ENCODE assay signal across 10 cellular contexts in the genomic region with DNA sequence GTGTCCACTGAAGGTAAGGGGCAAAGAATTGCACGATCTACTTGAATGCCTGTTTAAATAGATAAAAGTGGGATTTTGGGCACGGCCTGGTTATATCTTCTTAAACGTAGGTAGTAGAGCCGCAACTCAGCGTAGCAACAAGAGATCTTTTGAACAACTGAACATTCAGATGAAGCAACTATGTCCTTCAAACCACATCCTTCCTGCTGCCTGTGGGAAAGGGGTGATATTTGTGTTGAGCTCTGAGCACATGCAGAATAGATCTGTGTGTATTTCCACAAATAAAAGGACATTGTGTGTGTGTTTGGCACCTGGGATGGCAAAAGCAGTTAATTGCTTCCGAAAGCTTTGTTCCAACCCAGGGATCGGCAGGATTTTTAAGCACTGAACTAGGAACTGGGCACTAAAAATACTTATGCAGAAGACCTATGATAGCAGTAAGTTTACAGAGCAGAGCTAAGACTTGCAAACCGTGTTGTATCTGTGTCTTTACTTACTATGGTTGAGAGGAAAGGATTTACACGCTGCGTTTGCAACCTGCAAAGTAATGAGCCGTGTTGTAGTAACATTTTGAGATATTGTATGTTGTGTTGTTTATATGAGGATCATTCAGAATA.
DNase-seq lines count a peak whose midpoint lies in the region; ATAC-seq and TF ChIP-seq lines count a peak whose summit lies in the region.
"Had no signal": no experiment of that assay in that cellular context is flagged by ENCODE, and none has a peak within 500 bp of the region (broad histone marks: within the 10 kb centered on the region; RNA-seq: fewer than 3 reads in every experiment).

No MANE protein-coding gene starts in this region.

- H3K4me1 ChIP-seq in spleen = peaks cover 0 to 60% (median 17%) of the 10 kb centered on the region in 6 donors

- TF ChIP-seq CTCF in spleen (IDR thresholded peaks at IDR 0.05 in 8 of 11, conservative IDR thresholded peaks at IDR 0.05 in 3 of 11) = no peak
- TF ChIP-seq CTCF in chondrocyte (IDR thresholded peaks at IDR 0.05) = no peak

- intact Hi-C loops in spleen (cut with DNase I; ENCODE audit: low total_unique reads) = no loop called here

- no peaks in the 10 kb centered on the region for H3K9me3 Mint-ChIP-seq in chondrocyte (ENCODE audit: low read depth)

- peak; percentile 32 for DNase-seq in ELR (ENCODE audit: low read depth)
- peak in 4 of 5 donors; percentile 8 to 90 (median 32) for DNase-seq in T-helper 1 cell
- DNase-seq in activated gamma-delta T cell treated with anti-CD3 and anti-CD28 coated beads, Interleukin-2, amount 50 U/mL, for 16 hours (ENCODE audit: low read depth) = peak; percentile 29
- DNase-seq in spleen = no peak
- DNase-seq in G401 (ENCODE audit: low spot score) = no peak
- DNase-seq in SHP77 (lab: John Stamatoyannopoulos, UW) = no peak
- DNase-seq in chondrocyte (ENCODE audit: low spot score) = no peak
- DNase-seq: NCI-H774, substantia nigra had no signal

- H3K27ac ChIP-seq in spleen = peak overlapping the region; percentile 39 to 87 (median 77)

- no peaks in the 10 kb centered on the region for H3K27me3 ChIP-seq in spleen (replicated peaks in 1 of 7)

- in situ Hi-C loops in G401 (cut with HindIII; ENCODE audit: low sequenced_read_pairs) = no loop called here

- no peaks in the 10 kb centered on the region for H3K36me3 ChIP-seq in spleen

- H3K9me3 ChIP-seq in spleen = no peaks in the 10 kb centered on the region

- TF ChIP-seq POLR2A in spleen (IDR thresholded peaks at IDR 0.05) = peak in 1 of 3 donors; percentile 18

- no peaks in the 10 kb centered on the region for H3K4me1 Mint-ChIP-seq in chondrocyte (ENCODE audit: low read depth)

- H3K4me3 ChIP-seq in spleen = peak overlapping the region in 7 of 8 donors; percentile 14 to 66 (median 32)

- WGBS in spleen, 5 donors = 10 to 20% (median 12%) methylated on average over 11 of the region's 11 CpGs

- no peak for ATAC-seq in HG03342 (IDR thresholded peaks at IDR 0.05; ENCODE audit: unreplicated experiment)

- H3K27me3 Mint-ChIP-seq in chondrocyte (ENCODE audit: low read depth) = peaks cover 9% of the 10 kb centered on the region

- H3K36me3 Mint-ChIP-seq in chondrocyte (ENCODE audit: low read depth) = no peaks in the 10 kb centered on the region

- H3K27ac Mint-ChIP-seq in chondrocyte (ENCODE audit: unreplicated experiment) = no peak overlapping the region

- no peak overlapping the region for H3K4me3 Mint-ChIP-seq in chondrocyte (ENCODE audit: unreplicated experiment)

Comparison
In these comparisons a context has a peak if more than half of its experiments do, and no peak if none do; other contexts are left out.
1. DNase-seq: peak in ELR (single experiment), T-helper 1 cell (4 of 5) and activated gamma-delta T cell treated with anti-CD3 and anti-CD28 coated beads, Interleukin-2, amount 50 U/mL, for 16 hours (single experiment); none in spleen (single experiment), G401 (single experiment), SHP77 (0 of 2) and chondrocyte (single experiment).